ENCODE assay signal across 9 cellular contexts in genomic region chr10:77179015-77179695, GRCh38.
DNase-seq lines count a peak whose midpoint lies in the region; ATAC-seq, FAIRE-seq and TF ChIP-seq lines count a peak whose summit lies in the region.
"Had no signal": no experiment of that assay in that cellular context is flagged by ENCODE, and none has a peak within 500 bp of the region (broad histone marks: within the 10 kb centered on the region; RNA-seq: fewer than 3 reads in every experiment).

No MANE protein-coding gene starts in this region.

- ATAC-seq in HG02973 (IDR thresholded peaks at IDR 0.05; ENCODE audit: unreplicated experiment) = no peak

- H3K27ac Mint-ChIP-seq in brain = peak overlapping the region in 3 of 5 experiments; percentile 2 to 65 (median 14)

- DNase-seq in HT1080 (ENCODE audit: low read depth) = peak; percentile 95
- peak; percentile 93 for DNase-seq in kidney tubule cell (ENCODE audit: low spot score)
- peak; percentile 79 for DNase-seq in urothelium cell line (ENCODE audit: low spot score)
- DNase-seq in NCI-H2107 (lab: John Stamatoyannopoulos, UW) = no peak
- no peak for DNase-seq in NCI-H345 (lab: John Stamatoyannopoulos, UW)
- DNase-seq: activated CD8-positive, alpha-beta memory T cell treated with anti-CD3 and anti-CD28 coated beads for 24 hours; NCI-H510A had no signal

- no peak for TF ChIP-seq CTCF in brain (conservative IDR thresholded peaks at IDR 0.05)

- H3K9me3 Mint-ChIP-seq in brain = peaks cover 0 to 4% (median 0%) of the 10 kb centered on the region in 5 experiments

- peaks cover 12% of the 10 kb centered on the region for H3K4me1 Mint-ChIP-seq in brain

- H3K27me3 Mint-ChIP-seq in brain = no peaks in the 10 kb centered on the region

- peak; percentile 90 for FAIRE-seq in urothelium cell line (lab: Jason Lieb, UNC)

- no peak overlapping the region for H3K4me3 Mint-ChIP-seq in brain

- no peaks in the 10 kb centered on the region for H3K36me3 Mint-ChIP-seq in brain

Comparison
In these comparisons a context has a peak if more than half of its experiments do, and no peak if none do; other contexts are left out.
1. DNase-seq: peak in HT1080 (single experiment), kidney tubule cell (single experiment) and urothelium cell line (single experiment); none in NCI-H2107 (single experiment) and NCI-H345 (single experiment).